In the genomic region with DNA sequence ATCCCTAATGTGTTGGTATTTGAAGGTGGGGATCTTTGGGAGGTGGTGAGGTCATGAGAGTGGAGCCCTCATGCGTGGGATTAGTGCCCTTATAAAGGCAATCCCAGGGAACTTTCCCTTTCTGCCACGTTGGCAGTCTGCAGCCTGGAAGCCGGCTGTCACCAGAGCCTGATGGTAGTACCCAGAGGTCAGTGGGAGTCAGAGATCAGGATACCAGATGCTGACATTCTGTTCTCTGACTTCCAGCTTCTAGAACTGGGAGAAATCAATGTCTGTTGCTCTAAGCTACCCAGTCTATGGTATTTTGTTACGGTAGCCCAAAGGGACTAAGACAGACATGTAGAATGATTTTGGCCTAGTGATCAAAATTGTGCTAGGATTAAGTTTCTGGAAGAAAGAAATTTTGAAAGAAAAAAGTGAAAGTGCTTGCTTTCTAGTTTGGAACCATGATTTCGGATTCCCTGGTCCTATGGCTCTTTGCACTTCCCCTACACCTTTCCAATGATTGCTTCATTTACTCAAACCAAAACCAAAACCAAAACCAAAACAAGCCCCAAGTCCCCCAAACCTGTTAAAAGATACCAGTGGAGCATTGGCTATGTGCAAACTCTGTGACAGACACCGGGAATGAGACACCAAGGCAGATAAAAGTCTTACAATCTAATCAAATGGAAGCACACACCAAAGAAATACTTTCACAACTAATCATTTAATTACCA, we compare ENCODE assay signal across 11 cellular contexts.
A peak's percentile ranks its signal among the peaks of the same experiment; 100 is the strongest.
DNase-seq lines count a peak whose midpoint lies in the region; ATAC-seq and TF ChIP-seq lines count a peak whose summit lies in the region.
"Had no signal": no experiment of that assay in that cellular context is flagged by ENCODE, and none has a peak within 500 bp of the region (broad histone marks: within the 10 kb centered on the region; RNA-seq: fewer than 3 reads in every experiment).

No MANE protein-coding gene starts in this region.

- peak; percentile 68 for ATAC-seq in HG03378 (IDR thresholded peaks at IDR 0.05; ENCODE audit: unreplicated experiment)

- no peaks in the 10 kb centered on the region for H3K27me3 ChIP-seq in Caco-2 (replicated peaks; ENCODE audit: control insufficient read depth, insufficient read depth, low read length)
- no peaks in the 10 kb centered on the region for H3K27me3 ChIP-seq in fibroblast of lung (ENCODE audit: control insufficient read depth, insufficient read depth, low read length)
- H3K27me3 ChIP-seq: Peyer's patch had no signal

- peak overlapping the region; percentile 99 for H3K27ac Mint-ChIP-seq in Caco-2 (ENCODE audit: unreplicated experiment)
- H3K27ac Mint-ChIP-seq: CD4-positive, alpha-beta memory T cell had no signal

- POLR2A ChIA-PET in Caco-2 (lab: Charles Lee): interaction anchor here (0.5 to 2.7 kb wide), 2 partner anchors 19 to 29 kb away, joined by 3 to 13 read pairs; no protein-coding TSS in a partner anchor
- POLR2A ChIA-PET in HEK293T (lab: Yijun Ruan, JAX): no interaction called here

- peaks cover 78% of the 10 kb centered on the region for H3K4me1 ChIP-seq in Caco-2
- H3K4me1 ChIP-seq in fibroblast of lung (ENCODE audit: control insufficient read depth, extremely low read depth, insufficient read depth, low read length): peaks cover 5% of the 10 kb centered on the region
- H3K4me1 ChIP-seq: Peyer's patch had no signal

- peak overlapping the region; percentile 42 for H2AFZ ChIP-seq in fibroblast of lung (ENCODE audit: low read length)

- no peak overlapping the region for H3K9ac ChIP-seq in fibroblast of lung (ENCODE audit: insufficient read depth, low read length)

- H3K79me2 ChIP-seq in fibroblast of lung (ENCODE audit: control insufficient read depth, insufficient read depth, low read length): no peaks in the 10 kb centered on the region

- H3K9me3 Mint-ChIP-seq in Caco-2 (ENCODE audit: unreplicated experiment): no peaks in the 10 kb centered on the region

- CTCF ChIA-PET in Caco-2 (lab: Charles Lee) (interaction anchor here (2.2 kb wide), 1 partner anchor 145 kb away, joined by 9 read pairs; no protein-coding TSS in a partner anchor), HEK293T (lab: Yijun Ruan, JAX) (no interaction called here)

- H3K9me3 ChIP-seq in Caco-2: no peaks in the 10 kb centered on the region
- no peaks in the 10 kb centered on the region for H3K9me3 ChIP-seq in fibroblast of lung (ENCODE audit: control insufficient read depth, insufficient read depth, low read depth, low read length)
- H3K9me3 ChIP-seq: Peyer's patch had no signal

- BruUV-seq in Caco-2 (replicated peaks; lab: Mats Ljungman, UMichigan): no TSS peak

- TF ChIP-seq CTCF in Caco-2 (IDR thresholded peaks at IDR 0.05; ENCODE audit: insufficient read depth in 1 of 2, low read depth in 1 of 2, low read length in 1 of 2, severe bottlenecking in 1 of 2, unreplicated experiment in 1 of 2) (no peak), fibroblast of lung (conservative IDR thresholded peaks at IDR 0.05 in 1 of 2, IDR thresholded peaks at IDR 0.05 in 1 of 2; ENCODE audit: low read depth in 1 of 2, low read length in 2 of 2) (no peak)

- intact Hi-C loops in Caco-2 (cut with micrococcal nuclease; ENCODE audit: unreplicated experiment): loop anchor here (10.0 kb wide), 1 partner anchor 253 kb away; no protein-coding TSS in a partner anchor
- intact Hi-C loops in posterior vena cava (cut with DNase I): no loop called here

- no peaks in the 10 kb centered on the region for H4K20me1 ChIP-seq in fibroblast of lung (ENCODE audit: control insufficient read depth, extremely low read depth, insufficient read depth, low read length)

- peaks cover 73% of the 10 kb centered on the region for H3K4me1 Mint-ChIP-seq in Caco-2 (ENCODE audit: low read depth, unreplicated experiment)

- DNase-seq in Caco-2 (peak; percentile 29 to 48), GM19238 (ENCODE audit: insufficient read length, low spot score) (peak; percentile 38), fibroblast of lung (ENCODE audit: low read depth in 2 of 2) (no peak), CD1c-positive myeloid dendritic cell (ENCODE audit: extremely low spot score) (no peak), posterior vena cava (ENCODE audit: low spot score) (no peak), HEK293T (ENCODE audit: extremely low spot score) (no peak), Kasumi-1 (lab: John Stamatoyannopoulos, UW) (no peak)
- DNase-seq: aorta; CD4-positive, alpha-beta memory T cell; Peyer's patch had no signal

- H3K4me3 Mint-ChIP-seq in Caco-2 (ENCODE audit: unreplicated experiment): peak overlapping the region; percentile 29
- H3K4me3 Mint-ChIP-seq: CD4-positive, alpha-beta memory T cell had no signal

- H3K4me2 ChIP-seq in fibroblast of lung (ENCODE audit: extremely low read depth, insufficient read depth, low read length): no peak overlapping the region

- H3K27me3 Mint-ChIP-seq in Caco-2 (ENCODE audit: insufficient read depth, unreplicated experiment): no peaks in the 10 kb centered on the region
- H3K27me3 Mint-ChIP-seq: CD4-positive, alpha-beta memory T cell had no signal

- no peak overlapping the region for H3K27ac ChIP-seq in fibroblast of lung (ENCODE audit: insufficient read depth, low read length)
- H3K27ac ChIP-seq: Peyer's patch had no signal

- H3K36me3 ChIP-seq in Caco-2 (ENCODE audit: control insufficient read depth, insufficient read depth, low read length) (no peaks in the 10 kb centered on the region), fibroblast of lung (ENCODE audit: control insufficient read depth, insufficient read depth, low read length) (no peaks in the 10 kb centered on the region)
- H3K36me3 ChIP-seq: Peyer's patch had no signal

- H3K36me3 Mint-ChIP-seq in Caco-2 (ENCODE audit: insufficient read depth, unreplicated experiment): peaks cover 17% of the 10 kb centered on the region
- H3K36me3 Mint-ChIP-seq: CD4-positive, alpha-beta memory T cell had no signal

- H3K4me3 ChIP-seq in Caco-2 (ENCODE audit: low read depth, low read length): no peak overlapping the region
- no peak overlapping the region for H3K4me3 ChIP-seq in fibroblast of lung (replicated peaks in 1 of 4; ENCODE audit: control extremely low read depth in 1 of 4, insufficient read depth in 1 of 4, low read depth in 3 of 4, low read length in 4 of 4)
- H3K4me3 ChIP-seq: Peyer's patch had no signal

TF ChIP-seq in HEK293T, 16 proteins besides CTCF, POLR2A, EP300 and RAD21:
- TF ChIP-seq LEF1 (IDR thresholded peaks at IDR 0.05; ENCODE audit: borderline replicate concordance) (no peak), TARDBP (IDR thresholded peaks at IDR 0.05) (no peak), NFRKB (IDR thresholded peaks at IDR 0.05) (no peak), ARNT (IDR thresholded peaks at IDR 0.05) (no peak), SP1 (IDR thresholded peaks at IDR 0.05) (no peak), FOXA1 (IDR thresholded peaks at IDR 0.05) (no peak), FOXK2 (IDR thresholded peaks at IDR 0.05) (no peak), CTBP1 (IDR thresholded peaks at IDR 0.05; ENCODE audit: borderline replicate concordance) (no peak), ELF4 (IDR thresholded peaks at IDR 0.05) (no peak), L3MBTL2 (conservative IDR thresholded peaks at IDR 0.05) (no peak), ZNF384 (IDR thresholded peaks at IDR 0.05) (no peak), SUZ12 (IDR thresholded peaks at IDR 0.05) (no peak), HDGF (IDR thresholded peaks at IDR 0.05; ENCODE audit: borderline replicate concordance) (no peak), BHLHE40 (IDR thresholded peaks at IDR 0.05; ENCODE audit: borderline replicate concordance) (no peak), FOXM1 (IDR thresholded peaks at IDR 0.05; ENCODE audit: borderline replicate concordance) (no peak)
- TF ChIP-seq, protein P1, sequence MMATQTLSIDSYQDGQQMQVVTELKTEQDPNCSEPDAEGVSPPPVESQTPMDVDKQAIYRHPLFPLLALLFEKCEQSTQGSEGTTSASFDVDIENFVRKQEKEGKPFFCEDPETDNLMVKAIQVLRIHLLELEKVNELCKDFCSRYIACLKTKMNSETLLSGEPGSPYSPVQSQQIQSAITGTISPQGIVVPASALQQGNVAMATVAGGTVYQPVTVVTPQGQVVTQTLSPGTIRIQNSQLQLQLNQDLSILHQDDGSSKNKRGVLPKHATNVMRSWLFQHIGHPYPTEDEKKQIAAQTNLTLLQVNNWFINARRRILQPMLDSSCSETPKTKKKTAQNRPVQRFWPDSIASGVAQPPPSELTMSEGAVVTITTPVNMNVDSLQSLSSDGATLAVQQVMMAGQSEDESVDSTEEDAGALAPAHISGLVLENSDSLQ (IDR thresholded peaks at IDR 0.05): no peak

Comparison
In these comparisons a context has a peak if more than half of its experiments do, and no peak if none do; other contexts are left out.
1. DNase-seq: peak in Caco-2 (2 of 2) and GM19238 (single experiment); none in fibroblast of lung (0 of 2), CD1c-positive myeloid dendritic cell (single experiment), posterior vena cava (single experiment), HEK293T (single experiment) and Kasumi-1 (0 of 2).